ENCODE assay signal across 18 cellular contexts in genomic region chr17:42849031-42849430, GRCh38. TPM values are rescaled to one million over a fixed set of nuclear protein-coding genes. Genes with fewer than 3 reads are reported as not detected.
DNase-seq lines count a peak whose midpoint lies in the region; TF ChIP-seq lines count a peak whose summit lies in the region.
"Had no signal": no experiment of that assay in that cellular context is flagged by ENCODE, and none has a peak within 500 bp of the region (broad histone marks: within the 10 kb centered on the region; RNA-seq: fewer than 3 reads in every experiment).

No MANE protein-coding gene starts in this region.

- no TSS peak for BruUV-seq in A673 (replicated peaks; lab: Mats Ljungman, UMichigan)

- no peaks in the 10 kb centered on the region for H3K23me2 ChIP-seq in H9 (ENCODE audit: insufficient read length, low read depth, low read length, poor library complexity, severe bottlenecking)

- H4K8ac ChIP-seq in H9 (replicated peaks; ENCODE audit: insufficient read length, low read depth, low read length), result no peak overlapping the region

- H2BK20ac ChIP-seq in H9 (ENCODE audit: low read depth, low read length, poor library complexity, severe bottlenecking), result no peak overlapping the region

- H2BK15ac ChIP-seq in H9 (ENCODE audit: low read depth, low read length), result no peak overlapping the region

- H3K27me3 Mint-ChIP-seq in H9 (ENCODE audit: low read depth) (no peaks in the 10 kb centered on the region), HFFc6 (ENCODE audit: insufficient read depth) (peaks cover 6% of the 10 kb centered on the region)

- CTCF ChIA-PET in A673 (lab: Charles Lee), result no interaction called here

- no CpG with 5 or more reads among the region's 9 CpGs for WGBS in H9 (ENCODE audit: extremely low coverage, insufficient read length, low lambda C conversion rate)
- WGBS in spleen, 5 donors, result 72 to 94% (median 93%) methylated on average over 2 to 9 of the region's 9 CpGs; no CpG with 5 or more reads in 1 of the 5 donors

- H3K27me3 ChIP-seq in H9 (ENCODE audit: insufficient read depth, low read length), result no peaks in the 10 kb centered on the region
- H3K27me3 ChIP-seq in adipocyte (replicated peaks; ENCODE audit: control insufficient read depth, insufficient read depth, low read length), result no peaks in the 10 kb centered on the region
- H3K27me3 ChIP-seq in spleen (replicated peaks in 1 of 7), result no peaks in the 10 kb centered on the region
- H3K27me3 ChIP-seq in A673 (replicated peaks; ENCODE audit: insufficient read depth, low read depth, low read length, poor library complexity), result no peaks in the 10 kb centered on the region

- H3K79me1 ChIP-seq in H9 (ENCODE audit: insufficient read depth, low read depth, low read length, poor library complexity, severe bottlenecking), result no peaks in the 10 kb centered on the region

- H2BK120ac ChIP-seq in H9 (ENCODE audit: low read depth, low read length, poor library complexity, severe bottlenecking), result no peak overlapping the region

- H3K9me3 Mint-ChIP-seq in H9, result no peaks in the 10 kb centered on the region; a peak in 1 of 5 replicates
- H3K9me3 Mint-ChIP-seq in HFFc6, result no peaks in the 10 kb centered on the region
- H3K9me3 Mint-ChIP-seq: CD4-positive, alpha-beta memory T cell had no signal

- no peak for DNase-seq in H9
- no peak for DNase-seq in adipocyte (ENCODE audit: low read depth)
- peak; percentile 55 for DNase-seq in mesenteric fat pad (ENCODE audit: low spot score)
- peak; percentile 17 for DNase-seq in spleen
- DNase-seq in DMS53 (lab: John Stamatoyannopoulos, UW), result no peak
- no peak for DNase-seq in NCI-H2196 (lab: John Stamatoyannopoulos, UW; ENCODE audit: unreplicated experiment)
- DNase-seq in A673 (ENCODE audit: low spot score), result no peak
- no peak for DNase-seq in HFFc6
- DNase-seq: 8988T; C1 segment of cervical spinal cord; Calu3; CD4-positive, alpha-beta memory T cell; COR-L47; DND-41; GM23248 had no signal

- H3K9ac ChIP-seq in H9 (ENCODE audit: extremely low read depth, insufficient read length, low read length), result no peak overlapping the region
- peak overlapping the region; percentile 83 for H3K9ac ChIP-seq in adipocyte (ENCODE audit: low read length)
- H3K9ac ChIP-seq: GM23248 had no signal

- H4K5ac ChIP-seq in H9 (ENCODE audit: insufficient read length, low read depth, low read length), result no peak overlapping the region

- H3K4me3 Mint-ChIP-seq in H9 (no peak overlapping the region), HFFc6 (no peak overlapping the region)
- H3K4me3 Mint-ChIP-seq: CD4-positive, alpha-beta memory T cell had no signal

- no peak overlapping the region for H3K4me2 ChIP-seq in H9 (ENCODE audit: insufficient read depth, insufficient read length, low read length)
- H3K4me2 ChIP-seq: A549 had no signal

- H2BK12ac ChIP-seq in H9 (ENCODE audit: insufficient read length, low read depth, low read length), result no peak overlapping the region

- POLR2A ChIA-PET in A673 (lab: Charles Lee; ENCODE audit: low non-redundant PET), result no interaction called here

- no peak overlapping the region for H3T11ph ChIP-seq in H9 (ENCODE audit: low read length)

- no peak overlapping the region for H3K4ac ChIP-seq in H9 (ENCODE audit: low read depth, low read length)

- no peak overlapping the region; a peak in 2 of 7 replicates for H3K27ac Mint-ChIP-seq in H9
- H3K27ac Mint-ChIP-seq in HFFc6, result no peak overlapping the region

- no peak overlapping the region for H3K14ac ChIP-seq in H9 (ENCODE audit: insufficient read depth, low read length)

- H3K4me3 ChIP-seq in adipocyte (ENCODE audit: low read length) (no peak overlapping the region), spleen (no peak overlapping the region), A673 (ENCODE audit: low read depth, low read length, poor library complexity, severe bottlenecking) (no peak overlapping the region)
- H3K4me3 ChIP-seq: A549, GM23248, HAP-1 had no signal

- H3K27ac ChIP-seq in H9 (ENCODE audit: insufficient read length, low read depth, low read length), result no peak overlapping the region
- H3K27ac ChIP-seq in spleen, result no peak overlapping the region
- H3K27ac ChIP-seq in A673 (ENCODE audit: low read depth, low read length, poor library complexity, severe bottlenecking), result no peak overlapping the region
- H3K27ac ChIP-seq: A549, GM23248 had no signal

- TF ChIP-seq CTCF in H9 (conservative IDR thresholded peaks at IDR 0.05), result no peak
- no peak for TF ChIP-seq CTCF in spleen (IDR thresholded peaks at IDR 0.05 in 8 of 11, conservative IDR thresholded peaks at IDR 0.05 in 3 of 11)
- no peak for TF ChIP-seq CTCF in A673 (conservative IDR thresholded peaks at IDR 0.05; ENCODE audit: low read depth, low read length)
- no peak for TF ChIP-seq CTCF in HFFc6 (IDR thresholded peaks at IDR 0.05)

- peak overlapping the region; percentile 16 for H3K18ac ChIP-seq in H9 (ENCODE audit: insufficient read length, low read depth, low read length)

- peaks cover 13 to 19% (median 16%) of the 10 kb centered on the region in 3 experiments; a peak in 6 of 7 replicates for H3K36me3 Mint-ChIP-seq in H9 (ENCODE audit: insufficient read depth in 1 of 3, low read depth in 3 of 3)
- H3K36me3 Mint-ChIP-seq in HFFc6 (ENCODE audit: low read depth), result peaks cover 4% of the 10 kb centered on the region; the same call in 1 of the 2 replicates

- H3K9me3 ChIP-seq in H9 (ENCODE audit: control insufficient read depth, low read depth, low read length), result no peaks in the 10 kb centered on the region
- no peaks in the 10 kb centered on the region for H3K9me3 ChIP-seq in adipocyte (ENCODE audit: control insufficient read depth, low read length)
- H3K9me3 ChIP-seq in spleen, result no peaks in the 10 kb centered on the region
- no peaks in the 10 kb centered on the region for H3K9me3 ChIP-seq in A673 (ENCODE audit: low read depth, low read length, poor library complexity, severe bottlenecking)
- H3K9me3 ChIP-seq: A549, HAP-1 had no signal

- no peaks in the 10 kb centered on the region for H4K20me1 ChIP-seq in H9 (ENCODE audit: control insufficient read depth, insufficient read depth, insufficient read length)

- H3K4me1 ChIP-seq in H9 (ENCODE audit: insufficient read depth, low read length) (no peaks in the 10 kb centered on the region), adipocyte (ENCODE audit: control insufficient read depth, insufficient read depth, low read length) (peaks cover 76% of the 10 kb centered on the region), spleen (peaks cover 0 to 67% (median 28%) of the 10 kb centered on the region in 6 donors), A673 (ENCODE audit: insufficient read depth, low read length, poor library complexity, severe bottlenecking) (no peaks in the 10 kb centered on the region)
- H3K4me1 ChIP-seq: A549, HAP-1 had no signal

- H3K4me1 Mint-ChIP-seq in H9 (peaks cover 6 to 8% of the 10 kb centered on the region in 2 experiments; a peak in 2 of 4 replicates), HFFc6 (ENCODE audit: low read depth) (peaks cover 14% of the 10 kb centered on the region)

- no peak overlapping the region for H2BK5ac ChIP-seq in H9 (ENCODE audit: insufficient read length, low read length)

- H2AFZ ChIP-seq in H9 (ENCODE audit: low read length), result no peak overlapping the region
- H2AFZ ChIP-seq: GM23248 had no signal

- H2AK5ac ChIP-seq in H9 (ENCODE audit: insufficient read length, low read length), result no peak overlapping the region

- H3K36me3 ChIP-seq in adipocyte (ENCODE audit: control insufficient read depth, insufficient read depth, low read length, severe bottlenecking) (peaks cover 27% of the 10 kb centered on the region), spleen (peaks cover 0 to 22% (median 18%) of the 10 kb centered on the region in 6 donors), A673 (ENCODE audit: insufficient read depth, low read length, poor library complexity, severe bottlenecking) (peaks cover 3% of the 10 kb centered on the region)

- no peak overlapping the region for H3K56ac ChIP-seq in H9 (ENCODE audit: insufficient read length, low read depth, low read length)

- H3K23ac ChIP-seq in H9 (ENCODE audit: insufficient read length, low read depth, low read length), result no peak overlapping the region

- no peaks in the 10 kb centered on the region for H3K79me2 ChIP-seq in H9 (ENCODE audit: insufficient read depth, low read length)

- no peak for TF ChIP-seq POLR2A in spleen (IDR thresholded peaks at IDR 0.05)

- H4K91ac ChIP-seq in H9 (ENCODE audit: insufficient read length, low read depth, low read length), result no peak overlapping the region

- intact Hi-C loops in spleen (cut with DNase I; ENCODE audit: low total_unique reads) (no loop called here), A673 (cut with micrococcal nuclease; ENCODE audit: unreplicated experiment) (no loop called here)

RNA-seq across cellular contexts. Expression of gene AOC3, which starts 2.0 kb away (rescaled TPM):
- 2.6 and 2.8 TPM in 2 replicates for total RNA-seq in H9 (2021)
- total RNA-seq in mesenteric fat pad, result 528 TPM
- total RNA-seq in spleen, result 10 to 100 TPM; 14.0 to 32.5 (median 23.5) TPM
- 10 to 100 TPM in 2 of 3 donors, 1 to 10 TPM in 1; 7.1 to 14.6 (median 12.3) TPM for polyA plus RNA-seq in spleen
- total RNA-seq in A673 (2021), result 0.62 and 0.70 TPM in 2 replicates
- under 1 TPM in 4 of 6 experiments, not detected in 2; 0.05 to 0.14 (median 0.06) TPM for total RNA-seq in HFFc6 (2021; fragmentation: NEBNext Ultra II Directional; extraction: Animal tissue kit (Norgen Biotek cat#: 25700))
- total RNA-seq: GM23248 had no signal
- polyA plus RNA-seq: CD4-positive, alpha-beta memory T cell had no signal

RNA-seq across cellular contexts. Expression of gene AOC2, which starts 4.7 kb away (rescaled TPM):
- total RNA-seq in H9 (2021) (5.7 and 7.1 TPM in 2 replicates), mesenteric fat pad (10.5 TPM), spleen (1 to 10 TPM; 2.3 to 3.6 (median 2.7) TPM), A673 (2021) (1.2 and 1.4 TPM in 2 replicates)
- polyA plus RNA-seq in spleen, result under 1 TPM; 0.59 to 0.90 (median 0.63) TPM
- total RNA-seq in HFFc6 (2021; fragmentation: NEBNext Ultra II Directional; extraction: Animal tissue kit (Norgen Biotek cat#: 25700)), result under 1 TPM; 0.20 to 0.78 (median 0.41) TPM

RNA-seq across cellular contexts. Expression of gene PSME3, which starts 15.8 kb away (rescaled TPM):
- total RNA-seq in H9 (2021), result 205 and 222 TPM in 2 replicates
- total RNA-seq in mesenteric fat pad, result 144 TPM
- 10 to 100 TPM; 66.9 to 96.4 (median 77.4) TPM for total RNA-seq in spleen
- 10 to 100 TPM; 19.1 to 46.0 (median 29.6) TPM for polyA plus RNA-seq in spleen
- total RNA-seq in A673 (2021), result 93.7 and 120 TPM in 2 replicates
- 100 to 1,000 TPM; 153 to 184 (median 162) TPM for total RNA-seq in HFFc6 (2021; fragmentation: NEBNext Ultra II Directional; extraction: Animal tissue kit (Norgen Biotek cat#: 25700))

RNA-seq across cellular contexts. Expression of gene BECN1, which starts 24.9 kb away (rescaled TPM):
- total RNA-seq in H9 (2021), result 60.1 and 69.2 TPM in 2 replicates
- total RNA-seq in mesenteric fat pad, result 82.0 TPM
- total RNA-seq in spleen, result 100 to 1,000 TPM in 2 of 7 donors, 10 to 100 TPM in 5; 76.4 to 113 (median 95.6) TPM
- 10 to 100 TPM; 43.0 to 57.8 (median 50.2) TPM for polyA plus RNA-seq in spleen
- total RNA-seq in A673 (2021), result 34.2 and 36.0 TPM in 2 replicates
- total RNA-seq in HFFc6 (2021; fragmentation: NEBNext Ultra II Directional; extraction: Animal tissue kit (Norgen Biotek cat#: 25700)), result 100 to 1,000 TPM in 3 of 6 experiments, 10 to 100 TPM in 3; 95.6 to 113 (median 99.9) TPM

RNA-seq across cellular contexts. Expression of gene CNTD1, which starts 50.4 kb away (rescaled TPM):
- total RNA-seq in H9 (2021) (not detected in 2 replicates), mesenteric fat pad (not detected), spleen (not detected), A673 (2021) (not detected in 2 replicates)
- under 1 TPM; 0.17 to 0.26 (median 0.24) TPM for polyA plus RNA-seq in spleen
- total RNA-seq in HFFc6 (2021; fragmentation: NEBNext Ultra II Directional; extraction: Animal tissue kit (Norgen Biotek cat#: 25700)), result under 1 TPM in 1 of 6 experiments, not detected in 5; 0.19 TPM
- total RNA-seq: CD4-positive, alpha-beta memory T cell; GM23248; H4 had no signal

Comparison
In these comparisons a context has a peak if more than half of its experiments do, and no peak if none do; other contexts are left out.
1. DNase-seq: peak in mesenteric fat pad (single experiment) and spleen (single experiment); none in H9 (single experiment), adipocyte (single experiment), DMS53 (single experiment), NCI-H2196 (single experiment), A673 (single experiment) and HFFc6 (single experiment).
2. RNA of gene AOC3, which starts 2.0 kb away (total RNA-seq): 528 TPM in mesenteric fat pad (single experiment); 14.0 to 32.5 TPM in spleen, 2.6 to 2.8 TPM in H9, 0.62 to 0.70 TPM in A673 and 0.05 to 0.14 TPM in HFFc6; every median in the first group is over 10 times any median in the second.